In the genomic region with DNA sequence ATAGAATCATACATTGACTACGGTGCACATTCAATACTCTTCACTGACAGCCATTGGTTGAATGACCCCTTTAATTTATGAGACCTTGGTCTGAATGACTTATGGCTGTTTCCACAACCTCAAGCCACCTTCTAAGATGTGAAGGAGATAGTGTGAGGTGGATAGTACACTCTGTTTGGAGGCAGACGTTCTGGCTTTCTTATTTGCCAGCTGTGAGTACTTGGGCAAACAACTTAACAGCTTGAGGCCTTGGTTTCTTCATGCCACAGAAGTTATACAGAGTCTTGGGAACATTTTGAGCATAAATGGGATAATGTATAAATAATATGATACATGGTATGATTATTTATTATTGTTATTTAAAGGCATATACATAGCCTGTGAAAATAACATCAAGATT, we compare ENCODE assay signal across 1 cellular context.
TF ChIP-seq lines count a peak whose summit lies in the region.

No MANE protein-coding gene starts in this region.

TF ChIP-seq in IMR-90, 13 proteins besides CTCF, POLR2A, EP300 and RAD21 (continued from another document):
- TF ChIP-seq, protein P1, sequence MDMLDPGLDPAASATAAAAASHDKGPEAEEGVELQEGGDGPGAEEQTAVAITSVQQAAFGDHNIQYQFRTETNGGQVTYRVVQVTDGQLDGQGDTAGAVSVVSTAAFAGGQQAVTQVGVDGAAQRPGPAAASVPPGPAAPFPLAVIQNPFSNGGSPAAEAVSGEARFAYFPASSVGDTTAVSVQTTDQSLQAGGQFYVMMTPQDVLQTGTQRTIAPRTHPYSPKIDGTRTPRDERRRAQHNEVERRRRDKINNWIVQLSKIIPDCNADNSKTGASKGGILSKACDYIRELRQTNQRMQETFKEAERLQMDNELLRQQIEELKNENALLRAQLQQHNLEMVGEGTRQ (IDR thresholded peaks at IDR 0.05; ENCODE audit: low read depth, low read length): no peak
- no peak for TF ChIP-seq RFX5 (IDR thresholded peaks at IDR 0.05; ENCODE audit: low read depth, low read length)
- TF ChIP-seq NFE2L2 (IDR thresholded peaks at IDR 0.05; ENCODE audit: low read depth, low read length): no peak
- TF ChIP-seq BHLHE40 (IDR thresholded peaks at IDR 0.05; ENCODE audit: low read depth, low read length): no peak
- no peak for TF ChIP-seq CHD1 (IDR thresholded peaks at IDR 0.05; ENCODE audit: low read depth, low read length)
- TF ChIP-seq CEBPB (IDR thresholded peaks at IDR 0.05; ENCODE audit: low read depth, low read length): no peak
- TF ChIP-seq MAZ (IDR thresholded peaks at IDR 0.05; ENCODE audit: borderline replicate concordance, low read depth, low read length): no peak
